14 cellular contexts compared by ENCODE assay signal in the genomic region with DNA sequence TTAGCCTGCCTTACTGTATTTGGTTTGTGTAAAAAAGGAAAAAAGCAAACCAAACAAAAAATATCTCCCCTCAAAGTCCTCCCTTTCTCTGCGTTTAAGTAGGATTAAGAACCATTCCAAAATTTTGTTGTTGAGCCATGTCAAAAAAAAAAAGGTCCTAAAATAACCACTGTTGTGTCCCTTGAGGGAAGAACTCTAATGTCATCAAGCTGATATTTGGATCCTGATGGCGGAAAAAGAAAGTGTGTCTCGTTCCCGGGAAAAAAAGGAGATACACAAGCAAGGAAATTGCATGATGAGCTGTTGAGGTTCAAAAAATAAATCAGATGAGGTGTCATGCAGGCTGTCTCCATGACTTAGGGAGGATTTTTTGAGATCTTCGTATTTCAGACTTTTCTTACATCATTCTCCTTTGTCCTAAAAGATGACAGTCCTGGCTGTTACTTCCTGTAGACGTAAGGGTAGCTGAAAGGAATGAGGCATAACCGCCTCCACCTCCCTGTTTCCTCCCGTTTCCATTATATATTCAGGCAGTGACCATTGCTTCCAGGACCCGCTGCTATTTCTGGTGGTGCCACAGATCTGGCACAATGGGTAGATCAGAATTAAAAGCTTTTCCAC.
DNase-seq lines count a peak whose midpoint lies in the region; ATAC-seq, FAIRE-seq and TF ChIP-seq lines count a peak whose summit lies in the region.
"Had no signal": no experiment of that assay in that cellular context is flagged by ENCODE, and none has a peak within 500 bp of the region (broad histone marks: within the 10 kb centered on the region; RNA-seq: fewer than 3 reads in every experiment).

No MANE protein-coding gene starts in this region.

- no peak overlapping the region for H3K4me3 Mint-ChIP-seq in activated T-helper 2 cell treated with anti-CD3 and anti-CD28 coated beads, Interferon-gamma antibody, Interleukin-2, Interleukin-4, amounts not matched to agents 10 μg/mL and 5 μg/mL and 100 μg/mL, durations not matched to agents 14 hours and 24 hours and 36 hours (ENCODE audit: low read depth)
- H3K4me3 Mint-ChIP-seq: activated T-helper 1 cell treated with anti-CD3 and anti-CD28 coated beads, Interleukin-12 subunit alpha, Interleukin-12 subunit beta, Interleukin-2, Interleukin-4 antibody, amounts not matched to agents 30 ng/mL and 10 ng/mL and 1 ng/mL, durations not matched to agents 14 hours and 24 hours and 36 hours; CD4-positive, alpha-beta T cell; central memory CD8-positive, alpha-beta T cell had no signal

- in situ Hi-C loops in SK-MEL-5 (cut with HindIII; ENCODE audit: low pct_unique_long_range_greater_than_20kb, low sequenced_read_pairs): no loop called here

- H3K9me3 Mint-ChIP-seq in activated T-helper 2 cell treated with anti-CD3 and anti-CD28 coated beads, Interferon-gamma antibody, Interleukin-2, Interleukin-4, amounts not matched to agents 10 μg/mL and 5 μg/mL and 100 μg/mL, durations not matched to agents 14 hours and 24 hours and 36 hours: no peaks in the 10 kb centered on the region
- H3K9me3 Mint-ChIP-seq: activated T-helper 1 cell treated with anti-CD3 and anti-CD28 coated beads, Interleukin-12 subunit alpha, Interleukin-12 subunit beta, Interleukin-2, Interleukin-4 antibody, amounts not matched to agents 30 ng/mL and 10 ng/mL and 1 ng/mL, durations not matched to agents 14 hours and 24 hours and 36 hours; CD4-positive, alpha-beta T cell; central memory CD8-positive, alpha-beta T cell had no signal

- H3K36me3 ChIP-seq in skeletal muscle satellite cell (ENCODE audit: insufficient read depth, low read length): no peaks in the 10 kb centered on the region
- H3K36me3 ChIP-seq: thyroid gland had no signal

- no peak for DNase-seq in GM12891 (ENCODE audit: insufficient read length, low spot score)
- DNase-seq in SK-MEL-5 (ENCODE audit: low read depth, low spot score): peak; percentile 26
- peak; percentile 51 for DNase-seq in kidney glomerular epithelial cell (lab: John Stamatoyannopoulos, UW)
- no peak for DNase-seq in activated T-helper 2 cell treated with anti-CD3 and anti-CD28 coated beads, Interferon-gamma antibody, Interleukin-2, Interleukin-4, amounts not matched to agents 10 μg/mL and 5 μg/mL and 100 μg/mL, durations not matched to agents 14 hours and 24 hours and 36 hours (ENCODE audit: low spot score)
- DNase-seq: CD4-positive, alpha-beta T cell; DND-41; nucleus accumbens; T-helper 1 cell; thyroid gland had no signal

- H3K9me3 ChIP-seq in skeletal muscle satellite cell (replicated peaks; ENCODE audit: low read length): no peaks in the 10 kb centered on the region
- H3K9me3 ChIP-seq: thyroid gland had no signal

- peaks cover 31% of the 10 kb centered on the region for H3K4me1 Mint-ChIP-seq in activated T-helper 2 cell treated with anti-CD3 and anti-CD28 coated beads, Interferon-gamma antibody, Interleukin-2, Interleukin-4, amounts not matched to agents 10 μg/mL and 5 μg/mL and 100 μg/mL, durations not matched to agents 14 hours and 24 hours and 36 hours (ENCODE audit: low read depth)

- no peaks in the 10 kb centered on the region for H3K27me3 Mint-ChIP-seq in activated T-helper 2 cell treated with anti-CD3 and anti-CD28 coated beads, Interferon-gamma antibody, Interleukin-2, Interleukin-4, amounts not matched to agents 10 μg/mL and 5 μg/mL and 100 μg/mL, durations not matched to agents 14 hours and 24 hours and 36 hours (ENCODE audit: low read depth)
- H3K27me3 Mint-ChIP-seq: CD4-positive, alpha-beta T cell had no signal

- H3K4me3 ChIP-seq in skeletal muscle satellite cell (ENCODE audit: low read length): peak overlapping the region; percentile 46
- H3K4me3 ChIP-seq: thyroid gland had no signal

- no peaks in the 10 kb centered on the region for H3K27me3 ChIP-seq in skeletal muscle satellite cell (ENCODE audit: control insufficient read depth, insufficient read depth, low read length)
- H3K27me3 ChIP-seq: thyroid gland had no signal

- ATAC-seq in GM21526 (IDR thresholded peaks at IDR 0.05; ENCODE audit: low FRiP score, unreplicated experiment): no peak
- ATAC-seq in HG03439 (IDR thresholded peaks at IDR 0.05; ENCODE audit: unreplicated experiment): no peak

- peak; percentile 66 for FAIRE-seq in GM12891 (lab: Jason Lieb, UNC)

- peak overlapping the region; percentile 15 for H3K9ac ChIP-seq in skeletal muscle satellite cell (ENCODE audit: low read depth, low read length)

- H3K4me2 ChIP-seq in skeletal muscle satellite cell (ENCODE audit: low read length): peak overlapping the region; percentile 70

- peaks cover 10% of the 10 kb centered on the region for H3K4me1 ChIP-seq in skeletal muscle satellite cell (ENCODE audit: control insufficient read depth, insufficient read depth, low read length)

- no peak for TF ChIP-seq POLR2A in GM12891 (IDR thresholded peaks at IDR 0.05; ENCODE audit: low read depth, low read length)

- no peaks in the 10 kb centered on the region for H3K36me3 Mint-ChIP-seq in activated T-helper 2 cell treated with anti-CD3 and anti-CD28 coated beads, Interferon-gamma antibody, Interleukin-2, Interleukin-4, amounts not matched to agents 10 μg/mL and 5 μg/mL and 100 μg/mL, durations not matched to agents 14 hours and 24 hours and 36 hours (ENCODE audit: low read depth)

- no peak overlapping the region for H3K27ac Mint-ChIP-seq in activated T-helper 2 cell treated with anti-CD3 and anti-CD28 coated beads, Interferon-gamma antibody, Interleukin-2, Interleukin-4, amounts not matched to agents 10 μg/mL and 5 μg/mL and 100 μg/mL, durations not matched to agents 14 hours and 24 hours and 36 hours
- H3K27ac Mint-ChIP-seq: activated T-helper 1 cell treated with anti-CD3 and anti-CD28 coated beads, Interleukin-12 subunit alpha, Interleukin-12 subunit beta, Interleukin-2, Interleukin-4 antibody, amounts not matched to agents 30 ng/mL and 10 ng/mL and 1 ng/mL, durations not matched to agents 14 hours and 24 hours and 36 hours; CD4-positive, alpha-beta T cell had no signal

- intact Hi-C loops in activated T-helper 2 cell treated with anti-CD3 and anti-CD28 coated beads, Interferon-gamma antibody, Interleukin-2, Interleukin-4, amounts not matched to agents 10 μg/mL and 5 μg/mL and 100 μg/mL, durations not matched to agents 14 hours and 24 hours and 36 hours (cut with micrococcal nuclease): no loop called here

TF ChIP-seq in GM12891, 5 proteins besides CTCF, POLR2A, EP300 and RAD21:
- TF ChIP-seq TAF1 (IDR thresholded peaks at IDR 0.05; ENCODE audit: low read depth, low read length) (no peak), POLR2AphosphoS5 (IDR thresholded peaks at IDR 0.05; ENCODE audit: low read depth, low read length) (no peak), SPI1 (IDR thresholded peaks at IDR 0.05; ENCODE audit: low read depth, low read length) (no peak), POU2F2 (IDR thresholded peaks at IDR 0.05; ENCODE audit: low read depth, low read length) (no peak), PAX5 (IDR thresholded peaks at IDR 0.05; ENCODE audit: insufficient read depth, low read length, severe bottlenecking) (no peak)
TF ChIP-seq in GM12891: peak in this region for 0.

Comparison
In these comparisons a context has a peak if more than half of its experiments do, and no peak if none do; other contexts are left out.
1. DNase-seq: peak in SK-MEL-5 (single experiment) and kidney glomerular epithelial cell (single experiment); none in GM12891 (single experiment) and activated T-helper 2 cell treated with anti-CD3 and anti-CD28 coated beads, Interferon-gamma antibody, Interleukin-2, Interleukin-4, amounts not matched to agents 10 μg/mL and 5 μg/mL and 100 μg/mL, durations not matched to agents 14 hours and 24 hours and 36 hours (single experiment).